ENCODE assay signal across 13 cellular contexts in genomic region chr9:35526087-35526801, GRCh38. TPM values are rescaled to one million over a fixed set of nuclear protein-coding genes. Genes with fewer than 3 reads are reported as not detected.
DNase-seq lines count a peak whose midpoint lies in the region; ATAC-seq and TF ChIP-seq lines count a peak whose summit lies in the region.
"Had no signal": no experiment of that assay in that cellular context is flagged by ENCODE, and none has a peak within 500 bp of the region (broad histone marks: within the 10 kb centered on the region; RNA-seq: fewer than 3 reads in every experiment).

No MANE protein-coding gene starts in this region.

- POLR2A ChIA-PET in activated CD4-positive, alpha-beta T cell treated with anti-CD3 and anti-CD28 coated beads for 36 hours (lab: Charles Lee), result no interaction called here

- WGBS in right cardiac atrium, result 14% methylated on average over 1 of the region's 1 CpG

- no peak overlapping the region for H3K27ac Mint-ChIP-seq in activated CD4-positive, alpha-beta T cell treated with anti-CD3 and anti-CD28 coated beads for 36 hours
- H3K27ac Mint-ChIP-seq: activated CD4-positive, alpha-beta memory T cell treated with anti-CD3 and anti-CD28 coated beads for 36 hours had no signal

- intact Hi-C loops in right cardiac atrium (cut with DNase I), result no loop called here
- intact Hi-C loops in activated CD4-positive, alpha-beta T cell treated with anti-CD3 and anti-CD28 coated beads for 36 hours (cut with DNase I, micrococcal nuclease), result no loop called here

- no peaks in the 10 kb centered on the region for H3K36me3 ChIP-seq in stomach smooth muscle (ENCODE audit: control insufficient read depth in 2 of 2, insufficient read depth in 2 of 2, low read length in 2 of 2)

- H3K27me3 ChIP-seq in HL-60 (ENCODE audit: insufficient read depth, poor library complexity, severe bottlenecking) (no peaks in the 10 kb centered on the region), right cardiac atrium (ENCODE audit: control insufficient read depth, insufficient read depth) (no peaks in the 10 kb centered on the region), stomach smooth muscle (ENCODE audit: control insufficient read depth in 1 of 2, insufficient read depth in 2 of 2, low read length in 2 of 2) (no peaks in the 10 kb centered on the region)

- no peak for TF ChIP-seq CTCF in HL-60 (IDR thresholded peaks at IDR 0.05; ENCODE audit: insufficient read depth, low read length)
- no peak for TF ChIP-seq CTCF in GM20000 (IDR thresholded peaks at IDR 0.05; ENCODE audit: extremely low read depth, missing control alignments)

- no peaks in the 10 kb centered on the region for H3K27me3 Mint-ChIP-seq in activated CD4-positive, alpha-beta T cell treated with anti-CD3 and anti-CD28 coated beads for 36 hours
- H3K27me3 Mint-ChIP-seq: activated CD4-positive, alpha-beta memory T cell treated with anti-CD3 and anti-CD28 coated beads for 36 hours had no signal

- no peaks in the 10 kb centered on the region for H3K9me3 Mint-ChIP-seq in activated CD4-positive, alpha-beta T cell treated with anti-CD3 and anti-CD28 coated beads for 36 hours (ENCODE audit: low read depth)
- H3K9me3 Mint-ChIP-seq: activated CD4-positive, alpha-beta memory T cell treated with anti-CD3 and anti-CD28 coated beads for 36 hours had no signal

- CTCF ChIA-PET in activated CD4-positive, alpha-beta T cell treated with anti-CD3 and anti-CD28 coated beads for 36 hours (lab: Charles Lee), result no interaction called here

- H3K4me1 ChIP-seq in right cardiac atrium (ENCODE audit: control insufficient read depth, insufficient read depth, low read length) (peaks cover 19% of the 10 kb centered on the region), stomach smooth muscle (ENCODE audit: control insufficient read depth, insufficient read depth, low read length) (peaks cover 28% of the 10 kb centered on the region)

- DNase-seq in HL-60 (ENCODE audit: low read depth in 1 of 2, low spot score in 1 of 2), result peak; percentile 9 to 35
- DNase-seq in amniotic epithelial cell (ENCODE audit: low read depth), result peak; percentile 86
- DNase-seq in right cardiac atrium, result no peak
- DNase-seq in DMS153 treated with DMSO at 0.1 percent for 48 hours (lab: John Stamatoyannopoulos, UW; ENCODE audit: unreplicated experiment), result no peak
- DNase-seq in GM20000 (ENCODE audit: low spot score), result no peak
- DNase-seq in activated CD4-positive, alpha-beta T cell treated with anti-CD3 and anti-CD28 coated beads for 36 hours, result no peak
- DNase-seq in cortex of kidney (lab: John Stamatoyannopoulos, UW), result no peak
- DNase-seq: activated CD4-positive, alpha-beta memory T cell treated with anti-CD3 and anti-CD28 coated beads for 36 hours; amniotic stem cell; glutamatergic neuron; Karpas-422; RPMI8226 had no signal

- no peak overlapping the region for H3K4me3 Mint-ChIP-seq in activated CD4-positive, alpha-beta T cell treated with anti-CD3 and anti-CD28 coated beads for 36 hours
- H3K4me3 Mint-ChIP-seq: activated CD4-positive, alpha-beta memory T cell treated with anti-CD3 and anti-CD28 coated beads for 36 hours had no signal

- H3K4me3 ChIP-seq in HL-60 (replicated peaks; ENCODE audit: insufficient read depth, low read length) (no peak overlapping the region), right cardiac atrium (ENCODE audit: low read length) (no peak overlapping the region), stomach smooth muscle (ENCODE audit: low read length in 2 of 2) (no peak overlapping the region)

- H3K9me3 ChIP-seq in right cardiac atrium (ENCODE audit: control insufficient read depth, low read length), result no peaks in the 10 kb centered on the region
- H3K9me3 ChIP-seq in stomach smooth muscle (ENCODE audit: control insufficient read depth in 2 of 2, low read length in 2 of 2), result no peaks in the 10 kb centered on the region

- peak overlapping the region; percentile 52 for H3K27ac ChIP-seq in HL-60 (replicated peaks)
- H3K27ac ChIP-seq in right cardiac atrium (ENCODE audit: low read length), result peak overlapping the region; percentile 55
- peak overlapping the region; percentile 49 for H3K27ac ChIP-seq in stomach smooth muscle (ENCODE audit: low read length)

- ATAC-seq in right cardiac atrium, result peak; percentile 67 to 74
- ATAC-seq in activated CD4-positive, alpha-beta T cell treated with anti-CD3 and anti-CD28 coated beads for 36 hours, result no peak

- H3K4me1 Mint-ChIP-seq in activated CD4-positive, alpha-beta T cell treated with anti-CD3 and anti-CD28 coated beads for 36 hours, result no peaks in the 10 kb centered on the region

- H3K36me3 Mint-ChIP-seq in activated CD4-positive, alpha-beta T cell treated with anti-CD3 and anti-CD28 coated beads for 36 hours (ENCODE audit: low read depth), result no peaks in the 10 kb centered on the region
- H3K36me3 Mint-ChIP-seq: activated CD4-positive, alpha-beta memory T cell treated with anti-CD3 and anti-CD28 coated beads for 36 hours had no signal

- peak overlapping the region; percentile 5 to 21 for H3K9ac ChIP-seq in stomach smooth muscle (ENCODE audit: low read length in 2 of 2)

RNA-seq across cellular contexts. Expression of gene RUSC2, which starts 36.3 kb away (rescaled TPM):
- total RNA-seq in right cardiac atrium, result 10 to 100 TPM; 30.7 to 41.4 (median 35.5) TPM
- polyA plus RNA-seq in right cardiac atrium, result 23.6 TPM
- total RNA-seq in activated CD4-positive, alpha-beta T cell treated with anti-CD3 and anti-CD28 coated beads for 36 hours, result 1 to 10 TPM; 5.7 to 6.5 TPM

Comparison
In these comparisons a context has a peak if more than half of its experiments do, and no peak if none do; other contexts are left out.
1. DNase-seq: peak in HL-60 (2 of 2) and amniotic epithelial cell (single experiment); none in right cardiac atrium (0 of 3), DMS153 treated with DMSO at 0.1 percent for 48 hours (single experiment), GM20000 (single experiment), activated CD4-positive, alpha-beta T cell treated with anti-CD3 and anti-CD28 coated beads for 36 hours (single experiment) and cortex of kidney (single experiment).
2. RNA of gene RUSC2, which starts 36.3 kb away (total RNA-seq): 30.7 to 41.4 TPM in right cardiac atrium; 5.7 to 6.5 TPM in activated CD4-positive, alpha-beta T cell treated with anti-CD3 and anti-CD28 coated beads for 36 hours; every median in the first group is over 4 times any median in the second.
3. Peak in every context shown above with its lines, with median percentiles within 50 percentile points of each other: H3K27ac ChIP-seq.